ENCODE assay signal across 8 cellular contexts in the genomic region with DNA sequence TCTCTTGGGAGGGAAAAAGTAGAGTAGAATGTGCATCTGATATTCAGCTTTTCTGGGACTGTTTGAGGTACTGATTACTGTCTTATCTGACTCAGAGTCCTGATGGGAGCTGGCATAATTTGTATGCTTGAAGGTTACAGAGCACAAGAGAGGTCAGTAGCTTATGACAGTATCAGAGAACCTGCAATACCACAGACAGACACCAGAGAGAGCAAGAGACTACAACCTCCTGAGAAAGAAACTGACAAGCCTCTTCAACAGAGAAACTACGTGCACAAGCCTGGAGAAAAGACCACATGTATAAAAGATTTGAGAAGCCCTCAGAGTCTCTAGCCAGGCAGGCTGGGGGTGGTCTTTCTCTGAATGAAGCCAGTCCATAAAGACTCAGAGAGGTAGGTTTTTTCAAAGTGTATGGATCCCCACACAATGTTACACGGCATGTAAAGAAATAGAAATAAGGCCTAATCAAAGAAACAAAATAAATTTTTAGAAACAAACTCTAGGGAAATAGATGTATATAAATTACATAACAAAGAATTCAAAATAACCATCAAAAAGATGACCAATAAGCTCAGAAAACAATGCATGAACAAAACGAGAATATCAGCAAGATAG.
DNase-seq lines count a peak whose midpoint lies in the region; FAIRE-seq and TF ChIP-seq lines count a peak whose summit lies in the region.

No MANE protein-coding gene starts in this region.

- no peaks in the 10 kb centered on the region for H3K27me3 ChIP-seq in H7 (ENCODE audit: control insufficient read depth, insufficient read depth, low read length)
- H3K27me3 ChIP-seq in small intestine (ENCODE audit: control insufficient read depth in 2 of 2, insufficient read depth in 2 of 2, low read length in 2 of 2): no peaks in the 10 kb centered on the region

- no peaks in the 10 kb centered on the region for H3K9me3 ChIP-seq in small intestine (ENCODE audit: control insufficient read depth, low read depth)

- FAIRE-seq in small intestine (lab: Jason Lieb, UNC): peak; percentile 55

- H3K27ac ChIP-seq in small intestine (ENCODE audit: low read depth in 1 of 2, low read length in 1 of 2): no peak overlapping the region
- H3K27ac ChIP-seq in coronary artery: no peak overlapping the region

- no peaks in the 10 kb centered on the region for H3K4me1 ChIP-seq in small intestine (ENCODE audit: control insufficient read depth in 2 of 2, insufficient read depth in 1 of 2, low read depth in 1 of 2, low read length in 1 of 2)

- no peak overlapping the region for H3K4me3 ChIP-seq in H7 (ENCODE audit: insufficient read depth, low read depth, low read length)
- H3K4me3 ChIP-seq in small intestine (ENCODE audit: low read depth in 1 of 2, low read length in 2 of 2): no peak overlapping the region
- H3K4me3 ChIP-seq in coronary artery: no peak overlapping the region

- H3K36me3 ChIP-seq in H7 (replicated peaks; ENCODE audit: control insufficient read depth, insufficient read depth, low read length): no peaks in the 10 kb centered on the region
- no peaks in the 10 kb centered on the region for H3K36me3 ChIP-seq in small intestine (ENCODE audit: control insufficient read depth in 2 of 2, insufficient read depth in 2 of 2, low read length in 2 of 2)

- DNase-seq in DMS53 treated with DMSO at 0.1 percent for 48 hours (lab: John Stamatoyannopoulos, UW; ENCODE audit: unreplicated experiment) (peak; percentile 70), H7 (peak; percentile 13), NAMALWA (ENCODE audit: low spot score) (peak; percentile 78), SK-N-DZ (ENCODE audit: low spot score) (peak; percentile 81), head of caudate nucleus (peak in 27 of 42 donors; percentile 1 to 82 (median 42)), small intestine (peak; percentile 42), coronary artery (ENCODE audit: low spot score) (no peak), posterior vena cava (ENCODE audit: low spot score) (no peak)

- no peak for TF ChIP-seq CTCF in coronary artery (IDR thresholded peaks at IDR 0.05)

- intact Hi-C loops in head of caudate nucleus (cut with DNase I) (no loop called here), posterior vena cava (cut with DNase I) (no loop called here)

- WGBS in small intestine, 3 donors: 56 to 61% (median 59%) methylated on average over 3 of the region's 3 CpGs

Comparison
In these comparisons a context has a peak if more than half of its experiments do, and no peak if none do; other contexts are left out.
1. DNase-seq: peak in DMS53 treated with DMSO at 0.1 percent for 48 hours (single experiment), H7 (single experiment), NAMALWA (single experiment), SK-N-DZ (single experiment), head of caudate nucleus (27 of 42) and small intestine (single experiment); none in coronary artery (single experiment) and posterior vena cava (single experiment).